8 cellular contexts compared by ENCODE assay signal in the genomic region with DNA sequence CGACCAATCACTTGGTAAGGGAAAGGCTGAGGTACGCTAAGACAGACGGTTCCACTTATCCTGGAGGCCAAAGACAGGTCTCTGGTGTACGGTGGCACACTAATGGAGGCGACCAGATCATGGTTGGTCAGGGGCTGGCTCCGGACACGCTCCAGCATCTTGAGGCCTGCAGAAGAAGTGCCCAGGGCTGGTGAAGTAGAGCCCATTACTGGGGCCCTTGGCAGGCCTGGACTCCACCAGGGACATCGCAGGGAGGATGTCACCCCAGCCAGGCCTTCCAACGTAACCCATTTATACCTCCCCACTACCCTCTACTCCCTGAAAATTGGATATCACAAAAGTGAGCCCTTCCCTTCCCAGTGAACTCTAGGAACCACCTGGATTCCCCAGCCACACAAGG. TPM values are rescaled to one million over a fixed set of nuclear protein-coding genes. Genes with fewer than 3 reads are reported as not detected.
"Had no signal": no experiment of that assay in that cellular context is flagged by ENCODE, and none has a peak within 500 bp of the region (broad histone marks: within the 10 kb centered on the region; RNA-seq: fewer than 3 reads in every experiment).

No MANE protein-coding gene starts in this region.

- H3K27ac ChIP-seq: HL-60 had no signal

- H3K4me2 ChIP-seq: GM23338 had no signal

- DNase-seq: H9, HCEC 1CT had no signal

- H3K27me3 Mint-ChIP-seq: IgD-negative memory B cell had no signal

- H3K36me3 Mint-ChIP-seq: IgD-negative memory B cell had no signal

- H3K4me3 Mint-ChIP-seq: GM23338, H9, IgD-negative memory B cell had no signal

- H3K27ac Mint-ChIP-seq: GM23338, H9, IgD-negative memory B cell had no signal

- H3K4me1 Mint-ChIP-seq: IgD-negative memory B cell had no signal

- H3K4me3 ChIP-seq: GM23338 had no signal

- H2AFZ ChIP-seq: GM23338 had no signal

- ATAC-seq: GM23338, HepG2 had no signal

RNA-seq across cellular contexts. Expression of a gene that starts 16.2 kb away (rescaled TPM):
- total RNA-seq: GM23338, H1, H9, HepG2, HT1080 had no signal
- polyA plus RNA-seq: GM23338, HepG2, IgD-negative memory B cell had no signal

RNA-seq across cellular contexts. Expression of a gene that starts 53.9 kb away (rescaled TPM):
- total RNA-seq: HepG2 had no signal
- polyA plus RNA-seq: HepG2 had no signal
